Comparison of ENCODE assay signal across 9 cellular contexts in the genomic region with DNA sequence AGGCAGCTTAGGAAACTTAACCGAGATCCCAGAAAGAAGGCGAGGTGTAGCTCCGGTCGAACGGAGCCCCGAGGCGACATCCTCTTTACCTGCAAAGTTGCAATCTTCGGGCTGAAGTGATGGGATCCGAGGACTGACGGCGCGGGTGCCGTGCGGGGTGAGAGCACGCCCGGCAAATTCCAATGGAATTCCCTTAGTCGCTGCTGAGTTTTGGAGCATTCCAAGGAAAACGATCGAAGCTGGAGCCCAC. TPM values are rescaled to one million over a fixed set of nuclear protein-coding genes. Genes with fewer than 3 reads are reported as not detected.
DNase-seq lines count a peak whose midpoint lies in the region; ATAC-seq and TF ChIP-seq lines count a peak whose summit lies in the region.
"Had no signal": no experiment of that assay in that cellular context is flagged by ENCODE, and none has a peak within 500 bp of the region (broad histone marks: within the 10 kb centered on the region; RNA-seq: fewer than 3 reads in every experiment).

No MANE protein-coding gene starts in this region.

- H3K27me3 Mint-ChIP-seq in progenitor cell of endocrine pancreas, result peaks cover 13% of the 10 kb centered on the region

- intact Hi-C loops in head of caudate nucleus (cut with DNase I), result no loop called here

- H3K4me1 Mint-ChIP-seq in progenitor cell of endocrine pancreas (ENCODE audit: low read depth), result peaks cover 32% of the 10 kb centered on the region

- no peaks in the 10 kb centered on the region for H3K36me3 ChIP-seq in WERI-Rb-1

- H3K9me3 ChIP-seq in WERI-Rb-1 (ENCODE audit: severe bottlenecking), result no peaks in the 10 kb centered on the region

- DNase-seq in ELR (ENCODE audit: low read depth), result peak; percentile 50
- DNase-seq in WERI-Rb-1, result no peak
- peak in 25 of 42 donors; percentile 2 to 64 (median 35) for DNase-seq in head of caudate nucleus
- DNase-seq in progenitor cell of endocrine pancreas (ENCODE audit: low spot score, unreplicated experiment), result no peak
- DNase-seq in NCI-H774 (lab: John Stamatoyannopoulos, UW), result no peak
- DNase-seq in stimulated activated CD4-positive, alpha-beta T cell treated with anti-CD3 and anti-CD28 coated beads, Interleukin-12 subunit alpha, Interleukin-12 subunit beta, amount 100 ng/mL, for 4 hours, result no peak
- no peak for DNase-seq in A172 (ENCODE audit: low spot score)
- DNase-seq: activated CD8-positive, alpha-beta T cell treated with anti-CD3 and anti-CD28 coated beads, Interleukin-2, amount 10 ng/mL, durations not matched to agents 7 days and 5 days had no signal

- H3K4me3 ChIP-seq in WERI-Rb-1 (ENCODE audit: low read depth, low read length), result peak overlapping the region; percentile 53

- H3K36me3 Mint-ChIP-seq in progenitor cell of endocrine pancreas (ENCODE audit: insufficient read depth), result no peaks in the 10 kb centered on the region

- H3K27ac ChIP-seq in WERI-Rb-1, result no peak overlapping the region

- H3K27ac Mint-ChIP-seq in progenitor cell of endocrine pancreas, result peak overlapping the region; percentile 91
- H3K27ac Mint-ChIP-seq: activated CD8-positive, alpha-beta T cell treated with anti-CD3 and anti-CD28 coated beads, Interleukin-2, amount 10 ng/mL, durations not matched to agents 7 days and 5 days had no signal

- H3K27me3 ChIP-seq in WERI-Rb-1 (ENCODE audit: insufficient read depth, low read depth, severe bottlenecking), result no peaks in the 10 kb centered on the region

- H3K4me3 Mint-ChIP-seq in progenitor cell of endocrine pancreas (ENCODE audit: low read depth), result peak overlapping the region; percentile 89
- H3K4me3 Mint-ChIP-seq: activated CD8-positive, alpha-beta T cell treated with anti-CD3 and anti-CD28 coated beads, Interleukin-2, amount 10 ng/mL, durations not matched to agents 7 days and 5 days had no signal

- no peak for TF ChIP-seq CTCF in WERI-Rb-1 (IDR thresholded peaks at IDR 0.05; ENCODE audit: low read depth, low read length)
- no peak for TF ChIP-seq CTCF in progenitor cell of endocrine pancreas (IDR thresholded peaks at IDR 0.05; ENCODE audit: unreplicated experiment)

- no peak for ATAC-seq in GM21723 (IDR thresholded peaks at IDR 0.05; ENCODE audit: unreplicated experiment)
- ATAC-seq: activated CD8-positive, alpha-beta T cell treated with anti-CD3 and anti-CD28 coated beads, Interleukin-2, amount 10 ng/mL, durations not matched to agents 7 days and 5 days had no signal

- no peaks in the 10 kb centered on the region for H3K9me3 Mint-ChIP-seq in progenitor cell of endocrine pancreas (ENCODE audit: low read depth)

RNA-seq across cellular contexts. Expression of a gene that starts 0.1 kb away (rescaled TPM):
- 4.2 and 5.3 TPM in 2 replicates for total RNA-seq in progenitor cell of endocrine pancreas
- 0.26 and 0.46 TPM in 2 replicates for total RNA-seq in A172 (2014; rRNA removed; shearing (Covaris generic))
- total RNA-seq: activated CD8-positive, alpha-beta T cell treated with anti-CD3 and anti-CD28 coated beads, Interleukin-2, amount 10 ng/mL, durations not matched to agents 7 days and 5 days had no signal

Comparison
In these comparisons a context has a peak if more than half of its experiments do, and no peak if none do; other contexts are left out.
1. DNase-seq: peak in ELR (single experiment) and head of caudate nucleus (25 of 42); none in WERI-Rb-1 (single experiment), progenitor cell of endocrine pancreas (single experiment), NCI-H774 (single experiment), stimulated activated CD4-positive, alpha-beta T cell treated with anti-CD3 and anti-CD28 coated beads, Interleukin-12 subunit alpha, Interleukin-12 subunit beta, amount 100 ng/mL, for 4 hours (single experiment) and A172 (single experiment).